ENCODE assay signal across 8 cellular contexts in genomic region chrX:120468825-120469525, GRCh38. TPM values are rescaled to one million over a fixed set of nuclear protein-coding genes. Genes with fewer than 3 reads are reported as not detected.
DNase-seq lines count a peak whose midpoint lies in the region; ATAC-seq and TF ChIP-seq lines count a peak whose summit lies in the region.

Gene LAMP2, minus strand, starts transcription at chrX:120469296. Its CDS starts 127 bp downstream, at chrX:120469169.

- WGBS in gastroesophageal sphincter (ENCODE audit: low coverage in 1 of 2), 2 donors: 0 to 23% methylated on average over 18 to 27 of the region's 50 CpGs

- no peaks in the 10 kb centered on the region for H3K27me3 Mint-ChIP-seq in activated naive CD4-positive, alpha-beta T cell treated with anti-CD3 and anti-CD28 coated beads, Interleukin-2, amount 10 ng/mL, durations not matched to agents 7 days and 5 days

- no peaks in the 10 kb centered on the region for H3K36me3 Mint-ChIP-seq in activated naive CD4-positive, alpha-beta T cell treated with anti-CD3 and anti-CD28 coated beads, Interleukin-2, amount 10 ng/mL, durations not matched to agents 7 days and 5 days

- peaks cover 16% of the 10 kb centered on the region for H3K4me1 Mint-ChIP-seq in activated naive CD4-positive, alpha-beta T cell treated with anti-CD3 and anti-CD28 coated beads, Interleukin-2, amount 10 ng/mL, durations not matched to agents 7 days and 5 days

- DNase-seq in GM06990 (ENCODE audit: extremely low read depth, insufficient read length) (peak; percentile 89), NCI-H1048 (lab: John Stamatoyannopoulos, UW) (peak; percentile 44), SK-N-MC (ENCODE audit: low read depth, low spot score) (no peak), non-pigmented ciliary epithelial cell (ENCODE audit: low read depth) (peak; percentile 51), substantia nigra (lab: John Stamatoyannopoulos, UW) (peak; percentile 26 to 92 (median 80))
- peak; percentile 87 for DNase-seq in activated naive CD4-positive, alpha-beta T cell treated with anti-CD3 and anti-CD28 coated beads, Interleukin-2, amount 10 ng/mL, durations not matched to agents 7 days and 5 days

- no peaks in the 10 kb centered on the region for H3K9me3 Mint-ChIP-seq in activated naive CD4-positive, alpha-beta T cell treated with anti-CD3 and anti-CD28 coated beads, Interleukin-2, amount 10 ng/mL, durations not matched to agents 7 days and 5 days

- H3K27ac ChIP-seq in SK-N-MC (no peak within 1 kb of the TSS), gastroesophageal sphincter (peak within 1 kb of the TSS; percentile 67 to 88 (median 86)), substantia nigra (ENCODE audit: low read depth, low read length, poor library complexity, severe bottlenecking) (peak within 1 kb of the TSS; percentile 96)

- ATAC-seq in HG02588 (IDR thresholded peaks at IDR 0.05; ENCODE audit: unreplicated experiment) (peak; percentile 96), gastroesophageal sphincter (peak; percentile 97)

- H3K4me1 ChIP-seq in gastroesophageal sphincter: peaks cover 0 to 35% (median 0%) of the 10 kb centered on the region in 3 donors

- peak within 1 kb of the TSS; percentile 83 for H3K9ac ChIP-seq in SK-N-MC (ENCODE audit: insufficient read length)

- TF ChIP-seq CTCF in GM06990 (IDR thresholded peaks at IDR 0.05; ENCODE audit: insufficient read depth, low read length, poor library complexity, severe bottlenecking) (no peak), gastroesophageal sphincter (IDR thresholded peaks at IDR 0.05) (no peak)

- peak; percentile 61 to 68 for TF ChIP-seq POLR2A in gastroesophageal sphincter (IDR thresholded peaks at IDR 0.05)

- H3K4me3 ChIP-seq in GM06990 (replicated peaks; ENCODE audit: low read depth, low read length) (peak within 1 kb of the TSS; percentile 82), SK-N-MC (peak within 1 kb of the TSS; percentile 88), gastroesophageal sphincter (peak within 1 kb of the TSS; percentile 68 to 69)

- no peak for TF ChIP-seq EP300 in gastroesophageal sphincter (IDR thresholded peaks at IDR 0.05)

- H3K27me3 ChIP-seq in GM06990 (replicated peaks; ENCODE audit: control insufficient read depth, insufficient read depth, low read length): no peaks in the 10 kb centered on the region
- no peaks in the 10 kb centered on the region for H3K27me3 ChIP-seq in gastroesophageal sphincter

- H3K36me3 ChIP-seq in GM06990 (ENCODE audit: control insufficient read depth, insufficient read depth, low read length): no peaks in the 10 kb centered on the region
- no peaks in the 10 kb centered on the region for H3K36me3 ChIP-seq in SK-N-MC (ENCODE audit: insufficient read depth, low read length)
- no peaks in the 10 kb centered on the region for H3K36me3 ChIP-seq in gastroesophageal sphincter

- H3K27ac Mint-ChIP-seq in activated naive CD4-positive, alpha-beta T cell treated with anti-CD3 and anti-CD28 coated beads, Interleukin-2, amount 10 ng/mL, durations not matched to agents 7 days and 5 days: peak within 1 kb of the TSS; percentile 91

- H3K4me3 Mint-ChIP-seq in activated naive CD4-positive, alpha-beta T cell treated with anti-CD3 and anti-CD28 coated beads, Interleukin-2, amount 10 ng/mL, durations not matched to agents 7 days and 5 days: peak within 1 kb of the TSS; percentile 87

- CTCF ChIA-PET in activated naive CD4-positive, alpha-beta T cell treated with anti-CD3 and anti-CD28 coated beads, Interleukin-2, amount 10 ng/mL, durations not matched to agents 7 days and 5 days (lab: Charles Lee): interaction anchor here (1.0 kb wide), 1 partner anchor 17 kb away, joined by 3 read pairs; no protein-coding TSS in a partner anchor

- H3K9me3 ChIP-seq in SK-N-MC (ENCODE audit: low read depth, low read length) (no peaks in the 10 kb centered on the region), gastroesophageal sphincter (no peaks in the 10 kb centered on the region)

RNA-seq across cellular contexts. Expression of gene LAMP2, which starts in this region (rescaled TPM):
- 100 to 1,000 TPM in 1 of 4 donors, 10 to 100 TPM in 3; 65.7 to 108 (median 75.6) TPM for total RNA-seq in gastroesophageal sphincter
